Comparison of ENCODE assay signal across 1 cellular context in genomic region chr3:10247679-10248183, GRCh38.
TF ChIP-seq lines count a peak whose summit lies in the region.

No MANE protein-coding gene starts in this region.

TF ChIP-seq in GM12878, 131 proteins besides CTCF, POLR2A, EP300 and RAD21 (continued from another document):
- TF ChIP-seq MLLT1 (IDR thresholded peaks at IDR 0.05) = peak; percentile 43; the same call in 1 of the 2 replicates
